ENCODE assay signal across 8 cellular contexts in the genomic region with DNA sequence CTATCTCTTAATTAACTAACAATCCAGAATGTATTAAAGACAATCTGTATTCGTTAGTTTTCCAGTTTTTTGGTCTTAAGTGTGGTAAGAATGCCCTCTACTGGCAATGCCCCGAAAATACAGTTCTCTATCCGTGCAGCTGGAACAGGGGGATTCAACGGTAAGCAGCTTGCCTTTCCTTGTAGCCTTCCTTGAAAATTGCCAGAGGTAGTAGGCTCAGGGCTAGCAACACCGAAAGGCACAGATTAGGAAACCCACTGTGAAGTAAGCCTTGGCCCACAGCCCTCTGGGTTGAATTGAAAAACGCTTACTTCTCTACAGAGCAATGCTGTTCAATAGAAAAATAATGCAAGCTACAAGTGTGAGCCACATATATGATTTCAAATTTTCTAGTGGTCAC. TPM values are rescaled to one million over a fixed set of nuclear protein-coding genes. Genes with fewer than 3 reads are reported as not detected.
DNase-seq lines count a peak whose midpoint lies in the region; ATAC-seq and FAIRE-seq lines count a peak whose summit lies in the region.

No MANE protein-coding gene starts in this region.

- DNase-seq in DMS 273 (lab: John Stamatoyannopoulos, UW; ENCODE audit: unreplicated experiment), result peak; percentile 80
- DNase-seq in H4 (ENCODE audit: low spot score), result peak; percentile 62
- DNase-seq in NCI-H2081 treated with DMSO at 0.1 percent for 48 hours (lab: John Stamatoyannopoulos, UW), result peak; percentile 15
- DNase-seq in UCSD-AML1 (lab: John Stamatoyannopoulos, UW; ENCODE audit: unreplicated experiment), result peak; percentile 33
- DNase-seq in caudate nucleus (lab: John Stamatoyannopoulos, UW), result peak in 39 of 61 donors; percentile 0 to 56 (median 15)
- peak; percentile 15 for DNase-seq in stimulated activated CD4-positive, alpha-beta T cell treated with anti-CD3 and anti-CD28 coated beads, Interleukin-4, amount 100 ng/mL, for 1 hour

- ATAC-seq in HG02970 (IDR thresholded peaks at IDR 0.05; ENCODE audit: low FRiP score, unreplicated experiment), result no peak

- H3K27ac ChIP-seq in caudate nucleus (ENCODE audit: low read depth, low read length), result no peak overlapping the region

- FAIRE-seq in islet of Langerhans (lab: Jason Lieb, UNC), result peak; percentile 99

RNA-seq across cellular contexts. Expression of a gene that starts 17.1 kb away (rescaled TPM):
- total RNA-seq in H4 (2014; rRNA removed; shearing (Covaris generic)), result 40.7 and 43.5 TPM in 2 replicates

RNA-seq across cellular contexts. Expression of a gene that starts 37.4 kb away (rescaled TPM):
- 1.1 TPM in 1 of 2 replicates, not detected in the other for total RNA-seq in H4 (2014; rRNA removed; shearing (Covaris generic))

Comparison
In these comparisons a context has a peak if more than half of its experiments do, and no peak if none do; other contexts are left out.
1. DNase-seq: peak in every context shown above with its lines; median percentile 80 in DMS 273; 62 in H4; 33 in UCSD-AML1; 15 in NCI-H2081 treated with DMSO at 0.1 percent for 48 hours; 15 in caudate nucleus; 15 in stimulated activated CD4-positive, alpha-beta T cell treated with anti-CD3 and anti-CD28 coated beads, Interleukin-4, amount 100 ng/mL, for 1 hour.